ENCODE assay signal across 8 cellular contexts in the genomic region with DNA sequence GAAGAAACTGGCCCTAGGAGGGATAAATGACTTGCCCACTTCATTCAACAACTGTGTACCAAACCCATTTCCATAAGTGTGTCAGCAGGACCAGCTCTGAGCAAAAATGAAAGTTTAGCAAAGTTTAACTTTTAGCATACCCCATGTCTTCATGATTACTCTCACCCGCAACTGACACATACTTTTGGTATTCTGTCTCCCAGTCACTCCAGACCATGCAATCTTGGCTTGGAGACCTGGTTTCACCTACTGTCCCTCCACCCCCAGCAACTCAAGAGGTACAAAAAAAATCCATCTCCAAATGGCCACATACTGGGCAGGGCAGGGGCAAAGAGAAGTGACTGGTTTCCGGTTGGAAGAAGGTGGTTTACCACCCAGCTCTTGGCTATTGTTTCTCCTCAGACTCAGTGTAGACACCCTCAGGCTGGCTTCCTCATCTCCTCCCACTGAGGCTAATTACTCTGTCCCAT.
DNase-seq lines count a peak whose midpoint lies in the region; ATAC-seq and TF ChIP-seq lines count a peak whose summit lies in the region.

No MANE protein-coding gene starts in this region.

- no peaks in the 10 kb centered on the region for H3K27me3 Mint-ChIP-seq in activated CD4-positive, alpha-beta T cell treated with anti-CD3 and anti-CD28 coated beads for 36 hours

- ATAC-seq in activated CD4-positive, alpha-beta T cell treated with anti-CD3 and anti-CD28 coated beads for 36 hours, result peak; percentile 78
- ATAC-seq in HG03039 (IDR thresholded peaks at IDR 0.05; ENCODE audit: unreplicated experiment) (peak; percentile 47), HG03469 (IDR thresholded peaks at IDR 0.05; ENCODE audit: unreplicated experiment) (no peak)
- ATAC-seq in stimulated activated effector memory CD8-positive, alpha-beta T cell treated with anti-CD3 and anti-CD28 coated beads, Interleukin-12 subunit alpha, Interleukin-12 subunit beta, amount 100 ng/mL, for 72 hours, result peak; percentile 90

- H3K4me3 Mint-ChIP-seq in activated CD4-positive, alpha-beta T cell treated with anti-CD3 and anti-CD28 coated beads for 36 hours, result peak overlapping the region; percentile 66
- peak overlapping the region; percentile 72 for H3K4me3 Mint-ChIP-seq in stimulated activated effector memory CD8-positive, alpha-beta T cell treated with anti-CD3 and anti-CD28 coated beads, Interleukin-12 subunit alpha, Interleukin-12 subunit beta, amount 100 ng/mL, for 72 hours

- TF ChIP-seq CTCF in astrocyte of the spinal cord (IDR thresholded peaks at IDR 0.05; ENCODE audit: low read depth, low read length), result no peak

- in situ Hi-C loops in astrocyte of the spinal cord (cut with HindIII; ENCODE audit: low sequenced_read_pairs), result no loop called here

- intact Hi-C loops in activated CD4-positive, alpha-beta T cell treated with anti-CD3 and anti-CD28 coated beads for 36 hours (cut with DNase I, micrococcal nuclease), result loop anchor here (1.0 to 10.0 kb wide), 7 partner anchors 78 to 620 kb away; a partner anchor contains a TSS

- CTCF ChIA-PET in activated CD4-positive, alpha-beta T cell treated with anti-CD3 and anti-CD28 coated beads for 36 hours (lab: Charles Lee), result interaction anchor here (0.6 to 0.9 kb wide), 4 partner anchors 12 to 77 kb away, joined by 3 to 4 read pairs (median 3); no protein-coding TSS in a partner anchor

- POLR2A ChIA-PET in activated CD4-positive, alpha-beta T cell treated with anti-CD3 and anti-CD28 coated beads for 36 hours (lab: Charles Lee), result interaction anchor here (0.6 to 1.4 kb wide), 3 partner anchors 65 to 84 kb away, joined by 3 to 4 read pairs (median 3); a partner anchor contains a TSS

- peaks cover 30% of the 10 kb centered on the region for H3K4me1 Mint-ChIP-seq in activated CD4-positive, alpha-beta T cell treated with anti-CD3 and anti-CD28 coated beads for 36 hours
- H3K4me1 Mint-ChIP-seq in stimulated activated effector memory CD8-positive, alpha-beta T cell treated with anti-CD3 and anti-CD28 coated beads, Interleukin-12 subunit alpha, Interleukin-12 subunit beta, amount 100 ng/mL, for 72 hours, result peaks cover 29% of the 10 kb centered on the region

- peak overlapping the region; percentile 72 for H3K27ac Mint-ChIP-seq in activated CD4-positive, alpha-beta T cell treated with anti-CD3 and anti-CD28 coated beads for 36 hours
- H3K27ac Mint-ChIP-seq in stimulated activated effector memory CD8-positive, alpha-beta T cell treated with anti-CD3 and anti-CD28 coated beads, Interleukin-12 subunit alpha, Interleukin-12 subunit beta, amount 100 ng/mL, for 72 hours, result peak overlapping the region; percentile 44

- H3K9me3 Mint-ChIP-seq in activated CD4-positive, alpha-beta T cell treated with anti-CD3 and anti-CD28 coated beads for 36 hours (ENCODE audit: low read depth), result no peaks in the 10 kb centered on the region
- H3K9me3 Mint-ChIP-seq in stimulated activated effector memory CD8-positive, alpha-beta T cell treated with anti-CD3 and anti-CD28 coated beads, Interleukin-12 subunit alpha, Interleukin-12 subunit beta, amount 100 ng/mL, for 72 hours, result no peaks in the 10 kb centered on the region

- H3K4me3 ChIP-seq in astrocyte of the spinal cord (ENCODE audit: low read depth, low read length), result no peak overlapping the region

- peak; percentile 32 for DNase-seq in activated CD4-positive, alpha-beta T cell treated with anti-CD3 and anti-CD28 coated beads for 36 hours
- no peak for DNase-seq in activated CD4-positive, alpha-beta T cell treated with anti-CD3 and anti-CD28 coated beads for 48 hours
- DNase-seq in astrocyte of the spinal cord (ENCODE audit: low read depth, low spot score), result peak; percentile 35
- DNase-seq in stimulated activated effector memory CD8-positive, alpha-beta T cell treated with anti-CD3 and anti-CD28 coated beads, Interleukin-12 subunit alpha, Interleukin-12 subunit beta, amount 100 ng/mL, for 72 hours (ENCODE audit: low spot score in 2 of 2), result peak; percentile 11 to 68
- no peak for DNase-seq in activated gamma-delta T cell (lab: John Stamatoyannopoulos, UW)
- no peak for DNase-seq in HT-29 (ENCODE audit: low spot score)

- H3K36me3 Mint-ChIP-seq in activated CD4-positive, alpha-beta T cell treated with anti-CD3 and anti-CD28 coated beads for 36 hours (ENCODE audit: low read depth), result no peaks in the 10 kb centered on the region
- H3K36me3 Mint-ChIP-seq in stimulated activated effector memory CD8-positive, alpha-beta T cell treated with anti-CD3 and anti-CD28 coated beads, Interleukin-12 subunit alpha, Interleukin-12 subunit beta, amount 100 ng/mL, for 72 hours, result no peaks in the 10 kb centered on the region

Comparison
In these comparisons a context has a peak if more than half of its experiments do, and no peak if none do; other contexts are left out.
1. DNase-seq: peak in activated CD4-positive, alpha-beta T cell treated with anti-CD3 and anti-CD28 coated beads for 36 hours (single experiment), astrocyte of the spinal cord (single experiment) and stimulated activated effector memory CD8-positive, alpha-beta T cell treated with anti-CD3 and anti-CD28 coated beads, Interleukin-12 subunit alpha, Interleukin-12 subunit beta, amount 100 ng/mL, for 72 hours (2 of 2); none in activated CD4-positive, alpha-beta T cell treated with anti-CD3 and anti-CD28 coated beads for 48 hours (single experiment), activated gamma-delta T cell (single experiment) and HT-29 (single experiment).